19 cellular contexts compared by ENCODE assay signal in the genomic region with DNA sequence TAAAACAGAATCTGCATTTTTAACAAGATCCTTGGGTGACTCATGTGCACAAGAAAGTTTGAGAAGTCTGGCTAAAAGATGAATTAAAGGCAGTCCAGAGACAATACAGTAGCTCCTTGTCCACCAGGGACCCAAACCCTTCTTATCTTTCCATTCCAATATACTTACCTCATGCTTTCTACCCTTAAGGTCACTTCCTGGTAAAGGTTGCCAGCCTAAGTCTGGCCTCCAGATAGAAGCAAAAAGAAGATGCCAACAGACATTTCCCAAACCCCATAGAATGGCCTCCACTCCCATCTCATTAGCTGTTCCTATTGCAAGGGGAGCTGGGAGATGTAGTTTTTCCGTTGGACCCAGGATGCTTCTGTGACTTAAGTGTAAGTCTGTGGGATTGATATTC.
A peak's percentile ranks its signal among the peaks of the same experiment; 100 is the strongest.
DNase-seq lines count a peak whose midpoint lies in the region; ATAC-seq and TF ChIP-seq lines count a peak whose summit lies in the region.
"Had no signal": no experiment of that assay in that cellular context is flagged by ENCODE, and none has a peak within 500 bp of the region (broad histone marks: within the 10 kb centered on the region; RNA-seq: fewer than 3 reads in every experiment).

No MANE protein-coding gene starts in this region.

- H2BK5ac ChIP-seq in mesendoderm (ENCODE audit: low read length), result no peak overlapping the region

- DNase-seq in activated T-cell treated with anti-CD3 and anti-CD28 coated beads, Interleukin-2, amount 50 U/mL, for 72 hours, result no peak
- DNase-seq in activated T-cell treated with anti-CD3 and anti-CD28 coated beads, Interleukin-2, amount 50 U/mL, for 4 hours, result no peak
- no peak for DNase-seq in epithelial cell of prostate (ENCODE audit: low read depth, low spot score)
- DNase-seq in mesendoderm, result peak; percentile 29
- DNase-seq in NCI-H1436 (lab: John Stamatoyannopoulos, UW), result no peak
- DNase-seq in NCI-H446 (lab: John Stamatoyannopoulos, UW), result no peak
- DNase-seq in uterus, result no peak
- DNase-seq: AML-193, DMS 273 treated with DMSO at 0.1 percent for 48 hours, DND-41, NCI-H187, NCI-H2107, NCI-H524 treated with DMSO at 0.1 percent for 48 hours, PC-3 had no signal

- H3K27me3 Mint-ChIP-seq in activated T-cell treated with anti-CD3 and anti-CD28 coated beads, Interleukin-2, amount 50 U/mL, for 72 hours (ENCODE audit: low read depth), result peaks cover 13% of the 10 kb centered on the region
- peaks cover 11% of the 10 kb centered on the region for H3K27me3 Mint-ChIP-seq in activated T-cell treated with anti-CD3 and anti-CD28 coated beads, Interleukin-2, amount 50 U/mL, for 4 hours (ENCODE audit: low read depth)

- no peaks in the 10 kb centered on the region for H3K36me3 Mint-ChIP-seq in activated T-cell treated with anti-CD3 and anti-CD28 coated beads, Interleukin-2, amount 50 U/mL, for 72 hours (ENCODE audit: insufficient read depth in 2 of 2)
- no peaks in the 10 kb centered on the region for H3K36me3 Mint-ChIP-seq in activated T-cell treated with anti-CD3 and anti-CD28 coated beads, Interleukin-2, amount 50 U/mL, for 4 hours (ENCODE audit: insufficient read depth)

- no peaks in the 10 kb centered on the region for H3K79me1 ChIP-seq in mesendoderm (ENCODE audit: low read length)

- H4K8ac ChIP-seq in mesendoderm (ENCODE audit: low read depth, low read length), result no peak overlapping the region

- no peak overlapping the region for H3K18ac ChIP-seq in mesendoderm (ENCODE audit: low read length)

- H3K36me3 ChIP-seq in mesendoderm (ENCODE audit: control insufficient read depth, insufficient read depth, low read length) (no peaks in the 10 kb centered on the region), uterus (no peaks in the 10 kb centered on the region)
- H3K36me3 ChIP-seq: SJSA1 had no signal

- no peak overlapping the region for H4K5ac ChIP-seq in mesendoderm (ENCODE audit: low read length)

- no peak overlapping the region for H2BK120ac ChIP-seq in mesendoderm (ENCODE audit: low read depth, low read length)

- H3K4ac ChIP-seq in mesendoderm (ENCODE audit: low read depth, low read length), result no peak overlapping the region

- no peaks in the 10 kb centered on the region for H3K9me3 ChIP-seq in uterus
- H3K9me3 ChIP-seq: SJSA1 had no signal

- H3K4me3 Mint-ChIP-seq in activated T-cell treated with anti-CD3 and anti-CD28 coated beads, Interleukin-2, amount 50 U/mL, for 72 hours, result no peak overlapping the region
- no peak overlapping the region for H3K4me3 Mint-ChIP-seq in activated T-cell treated with anti-CD3 and anti-CD28 coated beads, Interleukin-2, amount 50 U/mL, for 4 hours

- H2BK15ac ChIP-seq in mesendoderm (replicated peaks; ENCODE audit: low read depth), result no peak overlapping the region

- H3K23ac ChIP-seq in mesendoderm (ENCODE audit: low read length), result no peak overlapping the region

- H3K4me1 Mint-ChIP-seq in activated T-cell treated with anti-CD3 and anti-CD28 coated beads, Interleukin-2, amount 50 U/mL, for 72 hours (ENCODE audit: low read depth), result no peaks in the 10 kb centered on the region
- no peaks in the 10 kb centered on the region for H3K4me1 Mint-ChIP-seq in activated T-cell treated with anti-CD3 and anti-CD28 coated beads, Interleukin-2, amount 50 U/mL, for 4 hours (ENCODE audit: low read depth)

- no peak overlapping the region for H3K9ac ChIP-seq in mesendoderm (ENCODE audit: low read length)

- H3K4me1 ChIP-seq in mesendoderm (ENCODE audit: control insufficient read depth, low read depth, low read length), result no peaks in the 10 kb centered on the region
- no peaks in the 10 kb centered on the region for H3K4me1 ChIP-seq in uterus
- H3K4me1 ChIP-seq: SJSA1 had no signal

- no peaks in the 10 kb centered on the region for H3K9me3 Mint-ChIP-seq in activated T-cell treated with anti-CD3 and anti-CD28 coated beads, Interleukin-2, amount 50 U/mL, for 72 hours
- H3K9me3 Mint-ChIP-seq in activated T-cell treated with anti-CD3 and anti-CD28 coated beads, Interleukin-2, amount 50 U/mL, for 4 hours, result no peaks in the 10 kb centered on the region

- H3K27ac Mint-ChIP-seq in activated T-cell treated with anti-CD3 and anti-CD28 coated beads, Interleukin-2, amount 50 U/mL, for 72 hours, result peak overlapping the region; percentile 36

- H2AK5ac ChIP-seq in mesendoderm (ENCODE audit: low read length), result no peak overlapping the region

- no peak for TF ChIP-seq POLR2A in uterus (IDR thresholded peaks at IDR 0.05)

- no peak for ATAC-seq in activated T-cell treated with anti-CD3 and anti-CD28 coated beads, Interleukin-2, amount 50 U/mL, for 72 hours (replicated peaks in 1 of 2)
- ATAC-seq in activated T-cell treated with anti-CD3 and anti-CD28 coated beads, Interleukin-2, amount 50 U/mL, for 4 hours, result no peak
- ATAC-seq in GM21576 (IDR thresholded peaks at IDR 0.05; ENCODE audit: unreplicated experiment), result no peak
- ATAC-seq: K562, PC-3 had no signal

- no peaks in the 10 kb centered on the region for H3K79me2 ChIP-seq in mesendoderm (ENCODE audit: control insufficient read depth, insufficient read depth, low read length)

- H3K27ac ChIP-seq in epithelial cell of prostate (peak overlapping the region; percentile 95), mesendoderm (ENCODE audit: low read depth, low read length) (no peak overlapping the region), uterus (no peak overlapping the region)
- H3K27ac ChIP-seq: 22Rv1, C4-2B, SJSA1 had no signal

- H3K27me3 ChIP-seq in mesendoderm (ENCODE audit: insufficient read depth, low read length, poor library complexity), result no peaks in the 10 kb centered on the region
- no peaks in the 10 kb centered on the region for H3K27me3 ChIP-seq in uterus

- no peak for TF ChIP-seq CTCF in uterus (IDR thresholded peaks at IDR 0.05)

- H3K4me3 ChIP-seq in mesendoderm (ENCODE audit: low read length), result no peak overlapping the region
- H3K4me3 ChIP-seq in uterus, result no peak overlapping the region
- H3K4me3 ChIP-seq: K562, SJSA1 had no signal

- no peak overlapping the region for H3K4me2 ChIP-seq in mesendoderm (ENCODE audit: low read length)

- intact Hi-C loops in uterus (cut with DNase I; ENCODE audit: low total_unique reads), result no loop called here

- H3K56ac ChIP-seq in mesendoderm (ENCODE audit: low read length), result no peak overlapping the region

- WGBS in mesendoderm (ENCODE audit: extremely low coverage, insufficient coverage, low lambda C conversion rate), result no CpG with 5 or more reads among the region's 1 CpG
